20 cellular contexts compared by ENCODE assay signal in genomic region chr2:98118852-98119251, GRCh38. TPM values are rescaled to one million over a fixed set of nuclear protein-coding genes. Genes with fewer than 3 reads are reported as not detected.
DNase-seq lines count a peak whose midpoint lies in the region; ATAC-seq and TF ChIP-seq lines count a peak whose summit lies in the region.
"Had no signal": no experiment of that assay in that cellular context is flagged by ENCODE, and none has a peak within 500 bp of the region (broad histone marks: within the 10 kb centered on the region; RNA-seq: fewer than 3 reads in every experiment).

No MANE protein-coding gene starts in this region.

- H3K36me3 ChIP-seq in RWPE2 (ENCODE audit: low read depth) (no peaks in the 10 kb centered on the region), neural progenitor cell (no peaks in the 10 kb centered on the region)
- H3K36me3 ChIP-seq: HAP-1 had no signal

- peaks cover 9% of the 10 kb centered on the region for H3K4me1 ChIP-seq in RWPE2 (ENCODE audit: insufficient read depth, poor library complexity, severe bottlenecking)
- peaks cover 6% of the 10 kb centered on the region for H3K4me1 ChIP-seq in foreskin keratinocyte
- H3K4me1 ChIP-seq in neural progenitor cell, result peaks cover 9% of the 10 kb centered on the region
- H3K4me1 ChIP-seq: HAP-1 had no signal

- peaks cover 38% of the 10 kb centered on the region for H3K4me1 Mint-ChIP-seq in neural progenitor cell
- H3K4me1 Mint-ChIP-seq in T-helper 2 cell treated with Interferon-gamma antibody and Interleukin-4, amounts not matched to agents 5 μg/mL and 100 μg/mL, for 36 hours (ENCODE audit: low read depth), result peaks cover 3% of the 10 kb centered on the region

- no peak overlapping the region for H3K4me2 ChIP-seq in neural progenitor cell

- H3F3A ChIP-seq in neural progenitor cell (ENCODE audit: low read depth), result no peaks in the 10 kb centered on the region

- DNase-seq in RWPE2 (ENCODE audit: low spot score) (no peak), foreskin keratinocyte (peak; percentile 36 to 73), neural progenitor cell (ENCODE audit: low spot score) (no peak), NCI-H1417 treated with DMSO at 0.1 percent for 48 hours (lab: John Stamatoyannopoulos, UW) (no peak)
- no peak for DNase-seq in T-helper 2 cell treated with Interferon-gamma antibody and Interleukin-4, amounts not matched to agents 5 μg/mL and 100 μg/mL, for 36 hours (ENCODE audit: low spot score)
- DNase-seq: C1 segment of cervical spinal cord; Calu3; CD4-positive, alpha-beta memory T cell; COR-L47; DMS53; GF-D8; GOT3 had no signal

- H3K9me3 ChIP-seq in RWPE2 (ENCODE audit: severe bottlenecking) (no peaks in the 10 kb centered on the region), neural progenitor cell (ENCODE audit: low read depth) (no peaks in the 10 kb centered on the region)
- H3K9me3 ChIP-seq: HAP-1 had no signal

- H3K4me3 ChIP-seq in RWPE2 (ENCODE audit: severe bottlenecking) (no peak overlapping the region), neural progenitor cell (no peak overlapping the region)
- H3K4me3 ChIP-seq: HAP-1 had no signal

- no peak overlapping the region for H3K4me3 Mint-ChIP-seq in neural progenitor cell
- no peak overlapping the region for H3K4me3 Mint-ChIP-seq in T-helper 2 cell treated with Interferon-gamma antibody and Interleukin-4, amounts not matched to agents 5 μg/mL and 100 μg/mL, for 36 hours
- H3K4me3 Mint-ChIP-seq: CD4-positive, alpha-beta memory T cell; HFFc6 had no signal

- ATAC-seq in RWPE2 (ENCODE audit: low read depth) (0 out of 3 replicates have a peak, but pooled peaks have one; percentile 45), foreskin keratinocyte (no peak), HG02981 (IDR thresholded peaks at IDR 0.05; ENCODE audit: unreplicated experiment) (no peak)

- H3K27ac ChIP-seq in RWPE2 (ENCODE audit: poor library complexity, severe bottlenecking) (no peak overlapping the region), foreskin keratinocyte (no peak overlapping the region), neural progenitor cell (no peak overlapping the region)

- no peak for TF ChIP-seq CTCF in RWPE2 (IDR thresholded peaks at IDR 0.05; ENCODE audit: poor library complexity, severe bottlenecking)
- TF ChIP-seq CTCF in foreskin keratinocyte (conservative IDR thresholded peaks at IDR 0.05), result no peak
- TF ChIP-seq CTCF in neural progenitor cell (IDR thresholded peaks at IDR 0.05), result no peak

- no peak overlapping the region for H2AFZ ChIP-seq in neural progenitor cell (replicated peaks)

- H3K9me3 Mint-ChIP-seq in neural progenitor cell, result no peaks in the 10 kb centered on the region
- H3K9me3 Mint-ChIP-seq in T-helper 2 cell treated with Interferon-gamma antibody and Interleukin-4, amounts not matched to agents 5 μg/mL and 100 μg/mL, for 36 hours, result no peaks in the 10 kb centered on the region
- H3K9me3 Mint-ChIP-seq: HFFc6 had no signal

- H3K36me3 Mint-ChIP-seq in neural progenitor cell, result no peaks in the 10 kb centered on the region
- H3K36me3 Mint-ChIP-seq in T-helper 2 cell treated with Interferon-gamma antibody and Interleukin-4, amounts not matched to agents 5 μg/mL and 100 μg/mL, for 36 hours (ENCODE audit: low read depth), result no peaks in the 10 kb centered on the region
- H3K36me3 Mint-ChIP-seq: CD4-positive, alpha-beta memory T cell had no signal

- no peaks in the 10 kb centered on the region for H3K27me3 ChIP-seq in RWPE2 (ENCODE audit: insufficient read depth, poor library complexity, severe bottlenecking)
- H3K27me3 ChIP-seq in foreskin keratinocyte, result no peaks in the 10 kb centered on the region
- no peaks in the 10 kb centered on the region for H3K27me3 ChIP-seq in neural progenitor cell

- no peak overlapping the region for H3K9ac ChIP-seq in neural progenitor cell

- peak overlapping the region; percentile 66 for H3K27ac Mint-ChIP-seq in neural progenitor cell
- no peak overlapping the region for H3K27ac Mint-ChIP-seq in T-helper 2 cell treated with Interferon-gamma antibody and Interleukin-4, amounts not matched to agents 5 μg/mL and 100 μg/mL, for 36 hours
- H3K27ac Mint-ChIP-seq: HFFc6 had no signal

- no peaks in the 10 kb centered on the region for H4K20me1 ChIP-seq in neural progenitor cell (ENCODE audit: low read depth)

- no peaks in the 10 kb centered on the region for H3K79me2 ChIP-seq in neural progenitor cell (ENCODE audit: low read depth)

- peaks cover 2% of the 10 kb centered on the region for H3K27me3 Mint-ChIP-seq in neural progenitor cell (ENCODE audit: insufficient read depth, low read depth)
- H3K27me3 Mint-ChIP-seq in T-helper 2 cell treated with Interferon-gamma antibody and Interleukin-4, amounts not matched to agents 5 μg/mL and 100 μg/mL, for 36 hours (ENCODE audit: low read depth), result peaks cover 17% of the 10 kb centered on the region

RNA-seq across cellular contexts. Expression of gene VWA3B, which starts 31.9 kb away (rescaled TPM):
- total RNA-seq in foreskin keratinocyte, result 0.35 TPM in 1 of 2 replicates, not detected in the other
- 0.06 TPM in 1 of 2 replicates, not detected in the other for polyA plus RNA-seq in foreskin keratinocyte
- total RNA-seq in neural progenitor cell (ENCODE audit: low replicate concordance), result not detected in 2 replicates
- total RNA-seq: A172; A673; Calu3; CD4-positive, alpha-beta memory T cell; Daoy; G401; HFFc6 had no signal
- polyA plus RNA-seq: BJ; CD4-positive, alpha-beta memory T cell had no signal

Comparison
In these comparisons a context has a peak if more than half of its experiments do, and no peak if none do; other contexts are left out.
1. DNase-seq: peak in foreskin keratinocyte (2 of 2); none in RWPE2 (single experiment), neural progenitor cell (single experiment), T-helper 2 cell treated with Interferon-gamma antibody and Interleukin-4, amounts not matched to agents 5 μg/mL and 100 μg/mL, for 36 hours (single experiment) and NCI-H1417 treated with DMSO at 0.1 percent for 48 hours (single experiment).